Comparison of ENCODE assay signal across 1 cellular context in the genomic region with DNA sequence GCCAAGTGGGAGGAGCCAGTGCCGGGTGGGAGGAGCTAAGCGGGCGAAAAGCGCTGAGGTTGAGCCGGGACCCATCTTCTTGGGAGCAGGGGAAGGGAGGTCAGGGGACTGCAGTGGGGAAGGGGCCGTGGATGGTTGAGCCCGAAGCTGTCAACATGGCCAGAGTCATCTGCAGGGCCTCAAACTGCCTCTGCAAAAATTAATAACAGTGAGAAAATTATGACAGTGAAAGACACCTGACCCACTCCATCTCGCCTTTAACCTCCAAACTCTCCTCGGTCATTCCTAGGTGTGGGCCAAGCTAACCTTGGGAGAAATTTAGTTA.
A peak's percentile ranks its signal among the peaks of the same experiment; 100 is the strongest.
TF ChIP-seq lines count a peak whose summit lies in the region.

No MANE protein-coding gene starts in this region.

TF ChIP-seq in HepG2, 621 proteins besides CTCF, POLR2A, EP300 and RAD21:
- TF ChIP-seq KMT2B (CRISPR knock-in tag; IDR thresholded peaks at IDR 0.05) (0 out of 2 replicates have a peak, but pooled peaks have one; percentile 2), KAT7 (CRISPR knock-in tag; IDR thresholded peaks at IDR 0.05; ENCODE audit: borderline replicate concordance) (0 out of 2 replicates have a peak, but pooled peaks have one; percentile 10), ZNF101 (CRISPR knock-in tag; IDR thresholded peaks at IDR 0.05; ENCODE audit: borderline replicate concordance, low read depth) (no peak), ZNF205 (CRISPR knock-in tag; IDR thresholded peaks at IDR 0.05) (no peak), NBN (conservative IDR thresholded peaks at IDR 0.05) (no peak), KLF12 (CRISPR knock-in tag; IDR thresholded peaks at IDR 0.05; ENCODE audit: borderline replicate concordance) (no peak), ZNF468 (CRISPR knock-in tag; IDR thresholded peaks at IDR 0.05) (no peak), DNMT1 (CRISPR knock-in tag; IDR thresholded peaks at IDR 0.05) (0 out of 2 replicates have a peak, but pooled peaks have one; percentile 9), TCF7L2 (IDR thresholded peaks at IDR 0.05; ENCODE audit: low read depth, low read length) (no peak), KAT2B (IDR thresholded peaks at IDR 0.05; ENCODE audit: borderline replicate concordance, low read depth, low read length) (no peak), SMC3 (IDR thresholded peaks at IDR 0.05; ENCODE audit: low read length) (no peak), SKI (IDR thresholded peaks at IDR 0.05; ENCODE audit: partially characterized antibody) (no peak), ERF (CRISPR knock-in tag; IDR thresholded peaks at IDR 0.05) (no peak)
- TF ChIP-seq, protein P1, sequence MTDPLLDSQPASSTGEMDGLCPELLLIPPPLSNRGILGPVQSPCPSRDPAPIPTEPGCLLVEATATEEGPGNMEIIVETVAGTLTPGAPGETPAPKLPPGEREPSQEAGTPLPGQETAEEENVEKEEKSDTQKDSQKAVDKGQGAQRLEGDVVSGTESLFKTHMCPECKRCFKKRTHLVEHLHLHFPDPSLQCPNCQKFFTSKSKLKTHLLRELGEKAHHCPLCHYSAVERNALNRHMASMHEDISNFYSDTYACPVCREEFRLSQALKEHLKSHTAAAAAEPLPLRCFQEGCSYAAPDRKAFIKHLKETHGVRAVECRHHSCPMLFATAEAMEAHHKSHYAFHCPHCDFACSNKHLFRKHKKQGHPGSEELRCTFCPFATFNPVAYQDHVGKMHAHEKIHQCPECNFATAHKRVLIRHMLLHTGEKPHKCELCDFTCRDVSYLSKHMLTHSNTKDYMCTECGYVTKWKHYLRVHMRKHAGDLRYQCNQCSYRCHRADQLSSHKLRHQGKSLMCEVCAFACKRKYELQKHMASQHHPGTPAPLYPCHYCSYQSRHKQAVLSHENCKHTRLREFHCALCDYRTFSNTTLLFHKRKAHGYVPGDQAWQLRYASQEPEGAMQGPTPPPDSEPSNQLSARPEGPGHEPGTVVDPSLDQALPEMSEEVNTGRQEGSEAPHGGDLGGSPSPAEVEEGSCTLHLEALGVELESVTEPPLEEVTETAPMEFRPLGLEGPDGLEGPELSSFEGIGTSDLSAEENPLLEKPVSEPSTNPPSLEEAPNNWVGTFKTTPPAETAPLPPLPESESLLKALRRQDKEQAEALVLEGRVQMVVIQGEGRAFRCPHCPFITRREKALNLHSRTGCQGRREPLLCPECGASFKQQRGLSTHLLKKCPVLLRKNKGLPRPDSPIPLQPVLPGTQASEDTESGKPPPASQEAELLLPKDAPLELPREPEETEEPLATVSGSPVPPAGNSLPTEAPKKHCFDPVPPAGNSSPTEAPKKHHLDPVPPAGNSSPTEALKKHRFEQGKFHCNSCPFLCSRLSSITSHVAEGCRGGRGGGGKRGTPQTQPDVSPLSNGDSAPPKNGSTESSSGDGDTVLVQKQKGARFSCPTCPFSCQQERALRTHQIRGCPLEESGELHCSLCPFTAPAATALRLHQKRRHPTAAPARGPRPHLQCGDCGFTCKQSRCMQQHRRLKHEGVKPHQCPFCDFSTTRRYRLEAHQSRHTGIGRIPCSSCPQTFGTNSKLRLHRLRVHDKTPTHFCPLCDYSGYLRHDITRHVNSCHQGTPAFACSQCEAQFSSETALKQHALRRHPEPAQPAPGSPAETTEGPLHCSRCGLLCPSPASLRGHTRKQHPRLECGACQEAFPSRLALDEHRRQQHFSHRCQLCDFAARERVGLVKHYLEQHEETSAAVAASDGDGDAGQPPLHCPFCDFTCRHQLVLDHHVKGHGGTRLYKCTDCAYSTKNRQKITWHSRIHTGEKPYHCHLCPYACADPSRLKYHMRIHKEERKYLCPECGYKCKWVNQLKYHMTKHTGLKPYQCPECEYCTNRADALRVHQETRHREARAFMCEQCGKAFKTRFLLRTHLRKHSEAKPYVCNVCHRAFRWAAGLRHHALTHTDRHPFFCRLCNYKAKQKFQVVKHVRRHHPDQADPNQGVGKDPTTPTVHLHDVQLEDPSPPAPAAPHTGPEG (CRISPR knock-in tag; IDR thresholded peaks at IDR 0.05), result no peak
- TF ChIP-seq, protein P2, sequence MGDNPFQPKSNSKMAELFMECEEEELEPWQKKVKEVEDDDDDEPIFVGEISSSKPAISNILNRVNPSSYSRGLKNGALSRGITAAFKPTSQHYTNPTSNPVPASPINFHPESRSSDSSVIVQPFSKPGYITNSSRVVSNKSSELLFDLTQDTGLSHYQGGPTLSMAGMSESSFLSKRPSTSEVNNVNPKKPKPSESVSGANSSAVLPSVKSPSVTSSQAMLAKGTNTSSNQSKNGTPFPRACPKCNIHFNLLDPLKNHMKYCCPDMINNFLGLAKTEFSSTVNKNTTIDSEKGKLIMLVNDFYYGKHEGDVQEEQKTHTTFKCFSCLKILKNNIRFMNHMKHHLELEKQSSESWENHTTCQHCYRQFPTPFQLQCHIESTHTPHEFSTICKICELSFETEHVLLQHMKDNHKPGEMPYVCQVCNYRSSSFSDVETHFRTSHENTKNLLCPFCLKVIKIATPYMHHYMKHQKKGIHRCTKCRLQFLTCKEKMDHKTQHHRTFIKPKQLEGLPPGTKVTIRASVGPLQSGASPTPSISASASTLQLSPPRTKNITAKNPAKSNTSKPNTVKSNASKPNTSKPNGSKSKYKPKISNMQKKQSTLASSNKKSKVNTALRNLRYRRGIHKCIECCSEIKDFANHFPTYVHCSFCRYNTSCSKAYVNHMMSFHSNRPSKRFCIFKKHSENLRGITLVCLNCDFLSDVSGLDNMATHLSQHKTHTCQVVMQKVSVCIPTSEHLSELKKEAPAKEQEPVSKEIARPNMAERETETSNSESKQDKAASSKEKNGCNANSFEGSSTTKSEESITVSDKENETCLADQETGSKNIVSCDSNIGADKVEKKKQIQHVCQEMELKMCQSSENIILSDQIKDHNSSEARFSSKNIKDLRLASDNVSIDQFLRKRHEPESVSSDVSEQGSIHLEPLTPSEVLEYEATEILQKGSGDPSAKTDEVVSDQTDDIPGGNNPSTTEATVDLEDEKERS (CRISPR knock-in tag; IDR thresholded peaks at IDR 0.05), result no peak
- TF ChIP-seq, protein P3, sequence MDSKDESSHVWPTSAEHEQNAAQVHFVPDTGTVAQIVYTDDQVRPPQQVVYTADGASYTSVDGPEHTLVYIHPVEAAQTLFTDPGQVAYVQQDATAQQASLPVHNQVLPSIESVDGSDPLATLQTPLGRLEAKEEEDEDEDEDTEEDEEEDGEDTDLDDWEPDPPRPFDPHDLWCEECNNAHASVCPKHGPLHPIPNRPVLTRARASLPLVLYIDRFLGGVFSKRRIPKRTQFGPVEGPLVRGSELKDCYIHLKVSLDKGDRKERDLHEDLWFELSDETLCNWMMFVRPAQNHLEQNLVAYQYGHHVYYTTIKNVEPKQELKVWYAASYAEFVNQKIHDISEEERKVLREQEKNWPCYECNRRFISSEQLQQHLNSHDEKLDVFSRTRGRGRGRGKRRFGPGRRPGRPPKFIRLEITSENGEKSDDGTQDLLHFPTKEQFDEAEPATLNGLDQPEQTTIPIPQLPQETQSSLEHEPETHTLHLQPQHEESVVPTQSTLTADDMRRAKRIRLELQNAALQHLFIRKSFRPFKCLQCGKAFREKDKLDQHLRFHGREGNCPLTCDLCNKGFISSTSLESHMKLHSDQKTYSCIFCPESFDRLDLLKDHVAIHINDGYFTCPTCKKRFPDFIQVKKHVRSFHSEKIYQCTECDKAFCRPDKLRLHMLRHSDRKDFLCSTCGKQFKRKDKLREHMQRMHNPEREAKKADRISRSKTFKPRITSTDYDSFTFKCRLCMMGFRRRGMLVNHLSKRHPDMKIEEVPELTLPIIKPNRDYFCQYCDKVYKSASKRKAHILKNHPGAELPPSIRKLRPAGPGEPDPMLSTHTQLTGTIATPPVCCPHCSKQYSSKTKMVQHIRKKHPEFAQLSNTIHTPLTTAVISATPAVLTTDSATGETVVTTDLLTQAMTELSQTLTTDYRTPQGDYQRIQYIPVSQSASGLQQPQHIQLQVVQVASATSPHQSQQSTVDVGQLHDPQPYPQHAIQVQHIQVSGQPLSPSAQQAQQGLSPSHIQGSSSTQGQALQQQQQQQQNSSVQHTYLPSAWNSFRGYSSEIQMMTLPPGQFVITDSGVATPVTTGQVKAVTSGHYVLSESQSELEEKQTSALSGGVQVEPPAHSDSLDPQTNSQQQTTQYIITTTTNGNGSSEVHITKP (CRISPR knock-in tag; IDR thresholded peaks at IDR 0.05; ENCODE audit: low read depth), result 0 out of 2 replicates have a peak, but pooled peaks have one; percentile 30
